Comparison of ENCODE assay signal across 11 cellular contexts in genomic region chr1:211511030-211511429, GRCh38. TPM values are rescaled to one million over a fixed set of nuclear protein-coding genes. Genes with fewer than 3 reads are reported as not detected.
"Had no signal": no experiment of that assay in that cellular context is flagged by ENCODE, and none has a peak within 500 bp of the region (broad histone marks: within the 10 kb centered on the region; RNA-seq: fewer than 3 reads in every experiment).

No MANE protein-coding gene starts in this region.

- H3K9ac ChIP-seq: GM23248 had no signal

- H3K36me3 ChIP-seq: HAP-1 had no signal

- H2AFZ ChIP-seq: GM23248, GM23338 had no signal

- H3K9me3 ChIP-seq: HAP-1 had no signal

- H3K4me3 ChIP-seq: GM23248, GM23338, HAP-1 had no signal

- H3K4me3 Mint-ChIP-seq: GM23338, H9, HFFc6 had no signal

- ATAC-seq: GM23338, HCT116 had no signal

- H3K27ac Mint-ChIP-seq: GM23338, H9, HFFc6 had no signal

- H3K4me2 ChIP-seq: GM23338 had no signal

- H3K9me3 Mint-ChIP-seq: HFFc6 had no signal

- H3K27ac ChIP-seq: GM23248 had no signal

- DNase-seq: GM23248, GOT3, H7, H9, HCEC 1CT, HFFc6 had no signal

- FAIRE-seq: H1, H54 had no signal

RNA-seq across cellular contexts. Expression of gene RD3, which starts 19.1 kb away (rescaled TPM):
- total RNA-seq: GM23248, H7, H9, HFFc6 had no signal
- polyA plus RNA-seq: GM23248, GM23338 had no signal
